8 cellular contexts compared by ENCODE assay signal in the genomic region with DNA sequence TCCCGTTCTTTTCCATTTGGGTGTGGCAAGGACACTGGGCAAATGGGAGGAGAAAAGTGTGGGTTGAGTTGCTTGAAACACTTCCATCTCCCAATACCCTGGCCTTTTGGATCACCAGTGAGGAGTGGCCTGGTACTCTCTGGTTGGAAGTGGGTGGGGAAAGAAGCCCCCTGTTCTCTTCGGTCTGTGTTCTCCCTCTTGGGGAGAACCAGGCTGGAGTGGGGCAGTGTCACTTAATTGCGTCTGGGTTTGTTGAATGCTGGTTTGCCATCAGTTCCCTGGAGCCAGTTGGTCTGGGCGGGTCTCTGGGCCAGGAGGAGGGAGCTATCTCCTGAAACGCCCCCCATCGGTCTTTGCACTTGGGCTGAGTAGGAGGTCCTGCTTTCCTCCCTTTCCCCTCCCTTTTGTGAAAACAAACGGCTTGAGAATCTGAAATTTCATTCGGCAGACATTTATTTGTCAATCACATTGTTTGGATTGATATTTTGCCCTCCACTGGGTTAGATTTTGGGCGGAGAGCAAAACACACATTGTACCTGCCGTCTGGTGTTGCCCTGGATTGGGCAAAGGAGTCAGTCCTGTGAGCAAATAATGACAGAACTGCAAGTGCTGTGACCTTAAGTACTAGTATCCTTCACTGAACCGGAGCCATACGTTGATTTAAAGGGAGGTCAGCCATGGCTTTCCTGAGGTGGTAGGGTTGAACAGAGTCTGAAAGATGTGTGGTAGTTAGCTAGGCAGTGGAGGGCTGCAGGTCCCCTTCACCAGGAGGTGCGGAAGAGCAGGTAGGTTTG. TPM values are rescaled to one million over a fixed set of nuclear protein-coding genes. Genes with fewer than 3 reads are reported as not detected.
DNase-seq lines count a peak whose midpoint lies in the region; ATAC-seq, FAIRE-seq and TF ChIP-seq lines count a peak whose summit lies in the region.

No MANE protein-coding gene starts in this region.

- no peak overlapping the region for H2AFZ ChIP-seq in GM12878 (ENCODE audit: control insufficient read depth, low read depth, low read length)

- intact Hi-C loops in GM12878 (cut with micrococcal nuclease; ENCODE audit: unreplicated experiment) = no loop called here

- peak; percentile 38 for FAIRE-seq in GM12878 (lab: Jason Lieb, UNC)

- H3K27me3 ChIP-seq in HUES6 (ENCODE audit: control insufficient read depth, insufficient read depth, low read length) = peaks cover 11% of the 10 kb centered on the region
- no peaks in the 10 kb centered on the region; a peak in 1 of 4 replicates for H3K27me3 ChIP-seq in GM12878 (replicated peaks in 1 of 2; ENCODE audit: control insufficient read depth in 2 of 2, insufficient read depth in 2 of 2, low read length in 1 of 2)

- no peaks in the 10 kb centered on the region for H3K9me3 Mint-ChIP-seq in memory B cell

- TF ChIP-seq RAD21 in GM12878 (IDR thresholded peaks at IDR 0.05; ENCODE audit: insufficient read depth, low read depth, low read length) = no peak

- H3K4me3 ChIP-seq in AG09309 (ENCODE audit: control insufficient read depth, low read depth, low read length) = peak overlapping the region; percentile 87
- peak overlapping the region; percentile 93 for H3K4me3 ChIP-seq in HUES6 (ENCODE audit: low read depth, low read length)
- H3K4me3 ChIP-seq in GM12878 = peak overlapping the region; percentile 80

- no peak for ATAC-seq in GM12878
- no peak for ATAC-seq in memory B cell (ENCODE audit: low read depth)
- ATAC-seq in GM19397 (IDR thresholded peaks at IDR 0.05; ENCODE audit: unreplicated experiment) = no peak
- ATAC-seq in HG02588 (IDR thresholded peaks at IDR 0.05; ENCODE audit: unreplicated experiment) = no peak
- no peak for ATAC-seq in GM18868 (IDR thresholded peaks at IDR 0.05; ENCODE audit: unreplicated experiment)

- DNase-seq in AG09309 (ENCODE audit: low read depth) (no peak), GM12878 (ENCODE audit: low read depth, low spot score) (no peak), memory B cell (ENCODE audit: low spot score in 2 of 2) (no peak), erythroblast (lab: John Stamatoyannopoulos, UW) (no peak)

- TF ChIP-seq CTCF in AG09309 (IDR thresholded peaks at IDR 0.05; ENCODE audit: control insufficient read depth, insufficient read depth, low read depth, low read length, missing control alignments) (no peak), GM12878 (IDR thresholded peaks at IDR 0.05 in 2 of 3, conservative IDR thresholded peaks at IDR 0.05 in 1 of 3; ENCODE audit: control insufficient read depth in 2 of 3, extremely low read depth in 1 of 3, insufficient read depth in 1 of 3, low read depth in 3 of 3, low read length in 3 of 3) (no peak)

- no peak for TF ChIP-seq EP300 in GM12878 (IDR thresholded peaks at IDR 0.05; ENCODE audit: borderline replicate concordance in 1 of 2, control insufficient read depth in 1 of 2, low read depth in 2 of 2, low read length in 2 of 2)

- H3K36me3 ChIP-seq in HUES6 (ENCODE audit: control insufficient read depth, insufficient read depth, low read length) = no peaks in the 10 kb centered on the region
- H3K36me3 ChIP-seq in GM12878 (ENCODE audit: control insufficient read depth in 2 of 2, insufficient read depth in 2 of 2, low read length in 1 of 2) = no peaks in the 10 kb centered on the region

- peaks cover 2% of the 10 kb centered on the region; the same call in 1 of the 2 replicates for H4K20me1 ChIP-seq in GM12878 (ENCODE audit: control insufficient read depth, insufficient read depth)

- in situ Hi-C loops in GM12878 (cut with MboI) = no loop called here

- peak overlapping the region; percentile 97 for H3K4me2 ChIP-seq in GM12878 (ENCODE audit: control insufficient read depth, insufficient read depth)

- RAD21 ChIA-PET in GM12878 (lab: Charles Lee; ENCODE audit: unreplicated experiment) = interaction anchor here (1.0 to 1.7 kb wide), 3 partner anchors 9 to 41 kb away, joined by 3 to 5 read pairs (median 3); a partner anchor contains a TSS

- H3K4me3 Mint-ChIP-seq in memory B cell = peak overlapping the region; percentile 63

- CTCF ChIA-PET in GM12878 (lab: Yijun Ruan, JAX) = interaction anchor here (0.8 to 2.7 kb wide), 4 partner anchors 9 to 69 kb away, joined by 3 to 10 read pairs (median 4); no protein-coding TSS in a partner anchor

- TSS peak; percentile 59 for BruUV-seq in GM12878 (replicated peaks; lab: Mats Ljungman, UMichigan)

- H3K9ac ChIP-seq in HUES6 (ENCODE audit: low read length) (peak overlapping the region; percentile 85), GM12878 (ENCODE audit: control insufficient read depth, insufficient read depth, low read length) (peak overlapping the region; percentile 72)

- H3K36me3 Mint-ChIP-seq in memory B cell = no peaks in the 10 kb centered on the region

- 83% methylated on average over 13 of the region's 13 CpGs for WGBS in GM12878 (ENCODE audit: insufficient coverage, insufficient replicate concordance, low lambda C conversion rate, missing lambda C conversion rate)

- H3K4me1 ChIP-seq in HUES6 (ENCODE audit: control insufficient read depth, insufficient read depth, low read length) (peaks cover 31% of the 10 kb centered on the region), GM12878 (ENCODE audit: control insufficient read depth, insufficient read depth, low read length) (peaks cover 13% of the 10 kb centered on the region)

- POLR2A ChIA-PET in GM12878 (lab: Charles Lee) = interaction anchor here (1.0 to 2.3 kb wide), 3 partner anchors 13 to 134 kb away, joined by 3 to 8 read pairs (median 4); a partner anchor contains a TSS

- H3K4me1 Mint-ChIP-seq in memory B cell = peaks cover 14% of the 10 kb centered on the region

- H3K79me2 ChIP-seq in GM12878 (ENCODE audit: control insufficient read depth, insufficient read depth, low read length) = peaks cover 41% of the 10 kb centered on the region

- H3K27ac ChIP-seq in HUES6 (ENCODE audit: low read depth, low read length) (no peak overlapping the region), GM12878 (ENCODE audit: control insufficient read depth, insufficient read depth) (no peak overlapping the region)

- TF ChIP-seq POLR2A in GM12878 (IDR thresholded peaks at IDR 0.05; ENCODE audit: low read depth, low read length) (no peak), erythroblast (IDR thresholded peaks at IDR 0.05; ENCODE audit: low read length) (no peak)

- no peaks in the 10 kb centered on the region for H3K27me3 Mint-ChIP-seq in memory B cell

- H3K9me3 ChIP-seq in HUES6 (ENCODE audit: control insufficient read depth, insufficient read depth, low read depth, low read length) (no peaks in the 10 kb centered on the region), GM12878 (replicated peaks; ENCODE audit: control insufficient read depth, insufficient read depth, low read length) (no peaks in the 10 kb centered on the region)

- H3K27ac Mint-ChIP-seq in memory B cell = no peak overlapping the region

- SMC1A ChIA-PET in GM12878 (lab: Charles Lee; ENCODE audit: uncharacterized antibody, unreplicated experiment) = interaction anchor here (0.6 to 2.7 kb wide), 2 partner anchors 11 to 13 kb away, joined by 3 to 12 read pairs; no protein-coding TSS in a partner anchor

TF ChIP-seq in GM12878, 131 proteins besides CTCF, POLR2A, EP300 and RAD21:
- TF ChIP-seq ZSCAN29 (IDR thresholded peaks at IDR 0.05) (no peak), MXI1 (IDR thresholded peaks at IDR 0.05; ENCODE audit: low read depth, low read length) (no peak), ZNF274 (IDR thresholded peaks at IDR 0.05; ENCODE audit: insufficient read depth, insufficient read length) (no peak), ETV6 (conservative IDR thresholded peaks at IDR 0.05 in 1 of 2, IDR thresholded peaks at IDR 0.05 in 1 of 2; ENCODE audit: borderline replicate concordance in 1 of 2, low read depth in 1 of 2) (no peak)

RNA-seq across cellular contexts. Expression of a gene that starts 1.6 kb away (rescaled TPM):
- total RNA-seq in GM12878 (2013; cell fraction: nucleolus; rRNA removed) = 20.9 and 29.7 TPM in 2 replicates
- total RNA-seq in GM12878 (2014; rRNA removed) = 15.2 and 16.4 TPM in 2 replicates
- total RNA-seq in GM12878 (2014; rRNA removed; fragmentation: Illumina TruSeq; extraction: Trizol) = 15.8 and 18.1 TPM in 2 replicates
- 24.2 and 24.5 TPM in 2 replicates for total RNA-seq in GM12878 (2021)
- 14.1 TPM for polyA plus RNA-seq in GM12878 (2011; ENCODE audit: low read depth)
- polyA plus RNA-seq in GM12878 (2011; rRNA removed) = 13.0 and 20.2 TPM in 2 replicates
- polyA plus RNA-seq in GM12878 (2011; cell fraction: cytosol; rRNA removed) = 15.8 and 16.3 TPM in 2 replicates
- polyA plus RNA-seq in GM12878 (2011; cell fraction: nucleus; rRNA removed) = 15.6 and 15.8 TPM in 2 replicates
- 19.9 and 21.6 TPM in 2 replicates for polyA plus RNA-seq in GM12878 (2012)
- 20.2 and 34.7 TPM in 2 replicates for polyA plus RNA-seq in GM12878 (2014; fragmentation: Illumina TruSeq; extraction: Trizol)
- polyA plus RNA-seq in GM12878 (2014; fragmentation: Nextera tagmentation; extraction: Ambion mirVana) = 1 to 10 TPM; 4.1 to 5.2 TPM
- 20.4 and 24.8 TPM in 2 replicates for polyA plus RNA-seq in GM12878 (2014; rRNA removed)
- polyA plus RNA-seq in GM12878 (2016; fragmentation: Nextera tagmentation; extraction: Ambion mirVana) = 10 to 100 TPM; 22.9 to 23.5 TPM
- 8.9 and 15.1 TPM in 2 replicates for polyA minus RNA-seq in GM12878 (2011; rRNA and poly(A)+ RNA removed)
- 5.6 and 8.0 TPM in 2 replicates for polyA minus RNA-seq in GM12878 (2011; cell fraction: cytosol; rRNA and poly(A)+ RNA removed)
- 4.5 and 9.1 TPM in 2 replicates for polyA minus RNA-seq in GM12878 (2011; cell fraction: nucleus; rRNA and poly(A)+ RNA removed)

RNA-seq across cellular contexts. Expression of a gene that starts 40.9 kb away (rescaled TPM):
- total RNA-seq in GM12878 (2013; cell fraction: nucleolus; rRNA removed) = not detected in 2 replicates
- total RNA-seq in GM12878 (2014; rRNA removed) (not detected in 2 replicates), GM12878 (2014; rRNA removed; fragmentation: Illumina TruSeq; extraction: Trizol) (not detected in 2 replicates), GM12878 (2021) (not detected in 2 replicates)
- 0.13 TPM for polyA plus RNA-seq in GM12878 (2011; ENCODE audit: low read depth)
- polyA plus RNA-seq in GM12878 (2011; rRNA removed) (0.05 TPM in 1 of 2 replicates, not detected in the other), GM12878 (2014; fragmentation: Illumina TruSeq; extraction: Trizol) (not detected in 2 replicates), GM12878 (2014; fragmentation: Nextera tagmentation; extraction: Ambion mirVana) (not detected), GM12878 (2014; rRNA removed) (not detected in 2 replicates), GM12878 (2016; fragmentation: Nextera tagmentation; extraction: Ambion mirVana) (not detected)
- 0.03 TPM in 2 replicates for polyA plus RNA-seq in GM12878 (2011; cell fraction: cytosol; rRNA removed)
- 0.04 TPM in 1 of 2 replicates, not detected in the other for polyA plus RNA-seq in GM12878 (2011; cell fraction: nucleus; rRNA removed)
- polyA plus RNA-seq in GM12878 (2012) = 0.06 TPM in 1 of 2 replicates, not detected in the other
- not detected in 2 replicates for polyA minus RNA-seq in GM12878 (2011; rRNA and poly(A)+ RNA removed)
- polyA minus RNA-seq in GM12878 (2011; cell fraction: cytosol; rRNA and poly(A)+ RNA removed) = not detected in 2 replicates
- polyA minus RNA-seq in GM12878 (2011; cell fraction: nucleus; rRNA and poly(A)+ RNA removed) = not detected in 2 replicates
